In genomic region chr16:67104061-67104460, GRCh38 we compare ENCODE assay signal across 6 cellular contexts. TPM values are rescaled to one million over a fixed set of nuclear protein-coding genes. Genes with fewer than 3 reads are reported as not detected.
DNase-seq lines count a peak whose midpoint lies in the region; ATAC-seq and TF ChIP-seq lines count a peak whose summit lies in the region.

No MANE protein-coding gene starts in this region.

- CTCF ChIA-PET in Panc1 (lab: Charles Lee) = interaction anchor here (0.5 kb wide), 1 partner anchor 366 kb away, joined by 4 read pairs; no protein-coding TSS in a partner anchor

- H3K9me3 ChIP-seq in Panc1 (ENCODE audit: control insufficient read depth, insufficient read depth, low read depth, low read length) = no peaks in the 10 kb centered on the region
- no peaks in the 10 kb centered on the region for H3K9me3 ChIP-seq in iPS DF 6.9 (ENCODE audit: control insufficient read depth, insufficient read depth, low read length)

- POLR2A ChIA-PET in Panc1 (lab: Charles Lee) = interaction anchor here (0.6 to 1.4 kb wide), 2 partner anchors 13 to 66 kb away, joined by 4 to 7 read pairs; no protein-coding TSS in a partner anchor

- intact Hi-C loops in Panc1 (cut with micrococcal nuclease; ENCODE audit: unreplicated experiment) = loop anchor here (10.0 kb wide), 1 partner anchor 129 kb away; no protein-coding TSS in a partner anchor

- H3K4me1 ChIP-seq in Panc1 (ENCODE audit: control insufficient read depth, insufficient read depth, low read length) (no peaks in the 10 kb centered on the region), iPS DF 6.9 (ENCODE audit: control insufficient read depth, insufficient read depth, low read length) (no peaks in the 10 kb centered on the region; the same call in none of the 2 replicates)

- ATAC-seq in Panc1 (peak; percentile 79; the same call in 1 of the 2 replicates), GM19397 (IDR thresholded peaks at IDR 0.05; ENCODE audit: unreplicated experiment) (no peak)

- in situ Hi-C loops in Panc1 (cut with HindIII; ENCODE audit: low pct_unique_long_range_greater_than_20kb, low sequenced_read_pairs) = no loop called here

- H3K36me3 ChIP-seq in Panc1 (ENCODE audit: control insufficient read depth, insufficient read depth, low read length) (peaks cover 5% of the 10 kb centered on the region; the same call in 1 of the 2 replicates), iPS DF 6.9 (ENCODE audit: control insufficient read depth, insufficient read depth, low read length) (no peaks in the 10 kb centered on the region)

- H3K27me3 ChIP-seq in Panc1 (ENCODE audit: control insufficient read depth, insufficient read depth, low read length) (no peaks in the 10 kb centered on the region), iPS DF 6.9 (ENCODE audit: control insufficient read depth, insufficient read depth, low read length) (no peaks in the 10 kb centered on the region)

- TF ChIP-seq CTCF in Panc1 (IDR thresholded peaks at IDR 0.05) = peak; percentile 66; the same call in 1 of the 2 replicates

- WGBS in iPS DF 6.9 (ENCODE audit: insufficient coverage, insufficient read length) = no CpG with 5 or more reads among the region's 4 CpGs

- no peak overlapping the region for H3K27ac ChIP-seq in Panc1 (ENCODE audit: low read length)
- no peak overlapping the region for H3K27ac ChIP-seq in iPS DF 6.9 (ENCODE audit: low read length)

- H3K4me3 ChIP-seq in Panc1 (ENCODE audit: low read depth in 2 of 2, low read length in 2 of 2) (no peak overlapping the region), iPS DF 6.9 (ENCODE audit: low read length) (no peak overlapping the region)

- DNase-seq in DMS 273 treated with DMSO at 0.1 percent for 48 hours (lab: John Stamatoyannopoulos, UW) = peak; percentile 43
- no peak for DNase-seq in Panc1 (ENCODE audit: low read depth, low spot score)
- peak; percentile 37 for DNase-seq in iPS DF 6.9 (ENCODE audit: low read depth, low spot score)
- DNase-seq in germinal center (ENCODE audit: low spot score) = no peak
- DNase-seq in activated CD4-positive, CD25-positive, alpha-beta regulatory T cell (lab: John Stamatoyannopoulos, UW) = no peak

- no TSS peak for BruUV-seq in Panc1 (replicated peaks; lab: Mats Ljungman, UMichigan)

RNA-seq across cellular contexts. Expression of gene PHAF1, which starts 5.7 kb away (rescaled TPM):
- 15.7 TPM for total RNA-seq in Panc1 (2021; ENCODE audit: unreplicated experiment)
- polyA plus RNA-seq in Panc1 (2012; ENCODE audit: insufficient read length) = 17.6 TPM

RNA-seq across cellular contexts. Expression of gene B3GNT9, which starts 46.7 kb away (rescaled TPM):
- total RNA-seq in Panc1 (2021; ENCODE audit: unreplicated experiment) = 11.5 TPM
- 13.8 TPM for polyA plus RNA-seq in Panc1 (2012; ENCODE audit: insufficient read length)

RNA-seq across cellular contexts. Expression of gene TRADD, which starts 55.6 kb away (rescaled TPM):
- 18.5 TPM for total RNA-seq in Panc1 (2021; ENCODE audit: unreplicated experiment)
- 32.3 TPM for polyA plus RNA-seq in Panc1 (2012; ENCODE audit: insufficient read length)

RNA-seq across cellular contexts. Expression of gene FBXL8, which starts 55.7 kb away (rescaled TPM):
- 17.8 TPM for total RNA-seq in Panc1 (2021; ENCODE audit: unreplicated experiment)
- polyA plus RNA-seq in Panc1 (2012; ENCODE audit: insufficient read length) = 21.9 TPM

Comparison
In these comparisons a context has a peak if more than half of its experiments do, and no peak if none do; other contexts are left out.
1. DNase-seq: peak in DMS 273 treated with DMSO at 0.1 percent for 48 hours (single experiment) and iPS DF 6.9 (single experiment); none in Panc1 (single experiment), germinal center (single experiment) and activated CD4-positive, CD25-positive, alpha-beta regulatory T cell (0 of 4).